ENCODE assay signal across 17 cellular contexts in the genomic region with DNA sequence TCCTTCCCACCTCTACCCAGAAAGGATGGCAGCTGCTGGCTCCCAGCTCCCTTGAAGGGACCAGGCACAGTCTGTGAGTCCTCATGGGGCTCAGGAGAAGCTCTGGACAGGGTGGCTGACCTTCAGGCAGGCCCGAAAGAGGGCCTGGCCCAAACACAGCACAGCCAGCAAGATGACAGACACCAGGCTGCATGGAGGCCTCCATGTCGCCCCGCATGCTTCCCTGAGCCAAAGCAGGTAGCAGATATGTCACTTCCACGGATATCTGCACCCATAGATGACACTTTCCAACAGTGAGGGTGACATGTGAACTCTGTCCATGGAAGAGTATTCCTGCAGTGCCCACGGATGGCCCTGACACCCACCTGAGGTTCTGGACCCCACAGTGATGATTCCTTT. TPM values are rescaled to one million over a fixed set of nuclear protein-coding genes. Genes with fewer than 3 reads are reported as not detected.
DNase-seq lines count a peak whose midpoint lies in the region; ATAC-seq, FAIRE-seq and TF ChIP-seq lines count a peak whose summit lies in the region.
"Had no signal": no experiment of that assay in that cellular context is flagged by ENCODE, and none has a peak within 500 bp of the region (broad histone marks: within the 10 kb centered on the region; RNA-seq: fewer than 3 reads in every experiment).

No MANE protein-coding gene starts in this region.

- H3K27me3 ChIP-seq in bronchial epithelial cell (ENCODE audit: control insufficient read depth, insufficient read depth, low read length) (no peaks in the 10 kb centered on the region), osteoblast (ENCODE audit: insufficient read depth, low read length) (no peaks in the 10 kb centered on the region), MG63 (no peaks in the 10 kb centered on the region)
- H3K27me3 ChIP-seq: BE2C had no signal

- H3K9me3 ChIP-seq in osteoblast (ENCODE audit: low read depth, low read length) (no peaks in the 10 kb centered on the region), MG63 (no peaks in the 10 kb centered on the region)
- H3K9me3 ChIP-seq: BE2C, Caco-2 had no signal

- no peak overlapping the region for H2AFZ ChIP-seq in osteoblast (ENCODE audit: low read length)

- H3K36me3 ChIP-seq in bronchial epithelial cell (ENCODE audit: control insufficient read depth, insufficient read depth, low read length) (peaks cover 2% of the 10 kb centered on the region), osteoblast (ENCODE audit: insufficient read depth, low read length) (peaks cover 13% of the 10 kb centered on the region), MG63 (peaks cover 5% of the 10 kb centered on the region)

- TF ChIP-seq POLR2A in GM12892 (IDR thresholded peaks at IDR 0.05; ENCODE audit: low read depth, low read length), result no peak

- no peak overlapping the region for H3K4me2 ChIP-seq in osteoblast (ENCODE audit: insufficient read depth, low read length)

- no peak overlapping the region for H3K27ac ChIP-seq in osteoblast (ENCODE audit: low read depth, low read length)
- H3K27ac ChIP-seq: C4-2B had no signal

- no peak for ATAC-seq in HG02623 (IDR thresholded peaks at IDR 0.05; ENCODE audit: unreplicated experiment)
- ATAC-seq: CD8-positive, alpha-beta T cell had no signal

- H3K79me2 ChIP-seq in osteoblast (ENCODE audit: insufficient read depth, low read length), result no peaks in the 10 kb centered on the region

- DNase-seq in GM12892 (ENCODE audit: insufficient read length), result no peak
- DNase-seq in bronchial epithelial cell (ENCODE audit: low read depth), result no peak
- peak; percentile 25 for DNase-seq in osteoblast (ENCODE audit: insufficient read length, low spot score, missing footprints)
- no peak for DNase-seq in NCI-H1436 (lab: John Stamatoyannopoulos, UW)
- no peak for DNase-seq in activated CD4-positive, CD25-positive, alpha-beta regulatory T cell treated with anti-CD3 and anti-CD28 coated beads, Interleukin-2, amount 50 U/mL, for 72 hours
- DNase-seq in MG63, result no peak
- DNase-seq: BE2C; Caco-2; CD8-positive, alpha-beta T cell; GF-D8; HCEC 1CT; HFFc6 had no signal

- H3K4me3 ChIP-seq in bronchial epithelial cell (ENCODE audit: low read depth, low read length) (no peak overlapping the region), osteoblast (ENCODE audit: insufficient read depth, low read length) (no peak overlapping the region), MG63 (no peak overlapping the region)

- TF ChIP-seq CTCF in bronchial epithelial cell (IDR thresholded peaks at IDR 0.05; ENCODE audit: insufficient read depth, low read length, severe bottlenecking) (no peak), osteoblast (IDR thresholded peaks at IDR 0.05; ENCODE audit: extremely low read depth, low read depth, low read length) (no peak)

- no peaks in the 10 kb centered on the region for H3K4me1 ChIP-seq in osteoblast (ENCODE audit: insufficient read depth, low read length)
- H3K4me1 ChIP-seq: BE2C, Caco-2 had no signal

- peak; percentile 38 for FAIRE-seq in GM12892 (lab: Jason Lieb, UNC)
- peak; percentile 83 for FAIRE-seq in bronchial epithelial cell (lab: Jason Lieb, UNC)
- FAIRE-seq: A204.1 had no signal

- no peaks in the 10 kb centered on the region for H4K20me1 ChIP-seq in osteoblast (ENCODE audit: insufficient read depth, low read length)

RNA-seq across cellular contexts. Expression of gene EIF1AD, which starts 18.4 kb away (rescaled TPM):
- 30.9 TPM for polyA plus RNA-seq in GM12892 (2012; ENCODE audit: missing spikeins)
- total RNA-seq in bronchial epithelial cell, result 39.7 and 44.5 TPM in 2 replicates
- total RNA-seq in osteoblast, result 28.6 and 31.2 TPM in 2 replicates
- total RNA-seq in MG63 (2014; rRNA removed; shearing (Covaris generic); ENCODE audit: low replicate concordance), result 17.5 and 32.3 TPM in 2 replicates

RNA-seq across cellular contexts. Expression of gene BANF1, which starts 18.7 kb away (rescaled TPM):
- 190 TPM for polyA plus RNA-seq in GM12892 (2012; ENCODE audit: missing spikeins)
- total RNA-seq in bronchial epithelial cell, result 8.4 and 14.0 TPM in 2 replicates
- total RNA-seq in osteoblast, result 14.5 and 14.7 TPM in 2 replicates
- 329 and 468 TPM in 2 replicates for total RNA-seq in MG63 (2014; rRNA removed; shearing (Covaris generic); ENCODE audit: low replicate concordance)

RNA-seq across cellular contexts. Expression of gene SART1, which starts 22.1 kb away (rescaled TPM):
- 30.9 TPM for polyA plus RNA-seq in GM12892 (2012; ENCODE audit: missing spikeins)
- total RNA-seq in bronchial epithelial cell (32.4 and 51.7 TPM in 2 replicates), osteoblast (22.4 and 25.3 TPM in 2 replicates)
- total RNA-seq in MG63 (2014; rRNA removed; shearing (Covaris generic); ENCODE audit: low replicate concordance), result 38.2 and 45.4 TPM in 2 replicates

RNA-seq across cellular contexts. Expression of gene CST6, which starts 28.2 kb away (rescaled TPM):
- polyA plus RNA-seq in GM12892 (2012; ENCODE audit: missing spikeins), result not detected
- total RNA-seq in bronchial epithelial cell, result 3.9 and 4.4 TPM in 2 replicates
- 1.8 and 2.9 TPM in 2 replicates for total RNA-seq in osteoblast
- total RNA-seq in MG63 (2014; rRNA removed; shearing (Covaris generic); ENCODE audit: low replicate concordance), result not detected in 2 replicates
- total RNA-seq: Caco-2; CD8-positive, alpha-beta T cell; H4 had no signal

RNA-seq across cellular contexts. Expression of gene TSGA10IP, which starts 38.3 kb away (rescaled TPM):
- not detected for polyA plus RNA-seq in GM12892 (2012; ENCODE audit: missing spikeins)
- under 0.01 TPM in 1 of 2 replicates, not detected in the other for total RNA-seq in bronchial epithelial cell
- not detected in 2 replicates for total RNA-seq in osteoblast
- total RNA-seq in MG63 (2014; rRNA removed; shearing (Covaris generic); ENCODE audit: low replicate concordance), result not detected in 2 replicates
- total RNA-seq: Caco-2; CD8-positive, alpha-beta T cell; H4 had no signal
- polyA plus RNA-seq: AG04450 had no signal

Comparison
In these comparisons a context has a peak if more than half of its experiments do, and no peak if none do; other contexts are left out.
1. RNA of gene BANF1, which starts 18.7 kb away (total RNA-seq): 329 to 468 TPM in MG63; 14.5 to 14.7 TPM in osteoblast and 8.4 to 14.0 TPM in bronchial epithelial cell; every median in the first group is over 10 times any median in the second.